9 cellular contexts compared by ENCODE assay signal in the genomic region with DNA sequence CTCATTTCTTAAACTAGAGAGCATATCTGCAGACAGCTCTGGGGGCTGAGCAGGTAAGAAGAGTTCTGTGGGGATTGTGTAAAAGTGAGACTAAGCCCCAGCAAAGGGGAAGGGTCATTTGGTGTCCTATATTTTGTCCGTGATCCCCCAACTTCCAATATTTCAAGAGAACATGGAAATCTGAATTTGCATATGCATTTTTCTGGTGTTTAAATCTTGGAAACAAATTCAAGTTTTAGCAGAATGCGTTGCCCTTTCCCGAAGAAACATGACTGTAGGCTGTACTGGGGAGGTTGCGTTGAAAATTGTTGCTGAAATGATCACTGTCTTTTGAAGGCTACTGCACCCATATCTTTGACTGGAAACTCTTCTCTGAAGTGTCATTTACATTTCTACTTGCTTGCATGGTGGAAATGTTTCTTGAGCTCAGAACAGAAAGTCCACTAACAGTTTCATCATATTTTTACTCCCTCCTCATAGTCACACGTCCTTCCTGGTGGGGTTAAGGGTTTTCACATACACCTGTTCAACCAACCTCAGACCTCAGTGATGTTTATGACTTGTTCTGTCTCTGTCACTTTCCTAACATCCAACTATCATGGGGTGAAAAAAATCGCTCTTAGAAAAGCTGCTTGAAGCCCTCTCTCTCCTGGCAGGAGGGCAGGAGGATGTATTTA.
DNase-seq lines count a peak whose midpoint lies in the region; ATAC-seq and TF ChIP-seq lines count a peak whose summit lies in the region.
"Had no signal": no experiment of that assay in that cellular context is flagged by ENCODE, and none has a peak within 500 bp of the region (broad histone marks: within the 10 kb centered on the region; RNA-seq: fewer than 3 reads in every experiment).

No MANE protein-coding gene starts in this region.

- no peaks in the 10 kb centered on the region for H3K9me3 Mint-ChIP-seq in MCF 10A (ENCODE audit: unreplicated experiment)
- H3K9me3 Mint-ChIP-seq: activated naive CD4-positive, alpha-beta T cell treated with anti-CD3 and anti-CD28 coated beads, Interleukin-2, amount 50 U/mL, for 24 hours had no signal

- no peaks in the 10 kb centered on the region for H3K27me3 Mint-ChIP-seq in MCF 10A (ENCODE audit: insufficient read depth, unreplicated experiment)
- H3K27me3 Mint-ChIP-seq: activated naive CD4-positive, alpha-beta T cell treated with anti-CD3 and anti-CD28 coated beads, Interleukin-2, amount 50 U/mL, for 24 hours had no signal

- no peak overlapping the region for H3K4me2 ChIP-seq in mammary epithelial cell (ENCODE audit: insufficient read depth, low read depth, low read length)
- H3K4me2 ChIP-seq in OCI-LY1 (ENCODE audit: low read length): peak overlapping the region; percentile 60

- dilution Hi-C loops in mammary epithelial cell (cut with HindIII; ENCODE audit: low sequenced_read_pairs): no loop called here

- POLR2A ChIA-PET in MCF 10A (lab: Yijun Ruan, JAX): interaction anchor here (0.6 to 3.3 kb wide), 8 partner anchors 9 to 351 kb away, joined by 3 to 13 read pairs (median 6); no protein-coding TSS in a partner anchor

- in situ Hi-C loops in mammary epithelial cell (cut with MboI; ENCODE audit: low sequenced_read_pairs in 2 of 2): loop anchor here in 1 of 2 donors (5.0 kb wide), 1 partner anchor 353 kb away; no protein-coding TSS in a partner anchor

- peaks cover 22% of the 10 kb centered on the region; the same call in 1 of the 2 replicates for H3F3A ChIP-seq in OCI-LY1 (ENCODE audit: insufficient read depth, low read length)

- peak; percentile 77 for ATAC-seq in HG02798 (IDR thresholded peaks at IDR 0.05; ENCODE audit: poor library complexity, unreplicated experiment)

- no peak overlapping the region for H3K4me3 Mint-ChIP-seq in MCF 10A (ENCODE audit: unreplicated experiment)
- H3K4me3 Mint-ChIP-seq: activated naive CD4-positive, alpha-beta T cell treated with anti-CD3 and anti-CD28 coated beads, Interleukin-2, amount 50 U/mL, for 24 hours had no signal

- CTCF ChIA-PET in mammary epithelial cell (lab: Charles Lee; ENCODE audit: low non-redundant PET) (no interaction called here), MCF 10A (lab: Yijun Ruan, JAX) (interaction anchor here (0.8 to 2.6 kb wide), 8 partner anchors 10 to 352 kb away, joined by 3 to 14 read pairs (median 5); no protein-coding TSS in a partner anchor)

- H3K27me3 ChIP-seq in mammary epithelial cell (ENCODE audit: insufficient read depth, low read length): no peaks in the 10 kb centered on the region
- H3K27me3 ChIP-seq in OCI-LY1 (ENCODE audit: insufficient read depth, low read length): no peaks in the 10 kb centered on the region

- no peak overlapping the region for H3K27ac Mint-ChIP-seq in MCF 10A (ENCODE audit: low read depth, unreplicated experiment)
- H3K27ac Mint-ChIP-seq: activated naive CD4-positive, alpha-beta T cell treated with anti-CD3 and anti-CD28 coated beads, Interleukin-2, amount 50 U/mL, for 24 hours had no signal

- 91% methylated on average over 6 of the region's 6 CpGs for WGBS in mammary epithelial cell (ENCODE audit: low coverage, missing lambda C conversion rate)

- H3K9ac ChIP-seq in mammary epithelial cell (ENCODE audit: insufficient read depth, low read length) (no peak overlapping the region), OCI-LY1 (ENCODE audit: low read length) (peak overlapping the region; percentile 66)

- H3K36me3 ChIP-seq in mammary epithelial cell (ENCODE audit: insufficient read depth, low read length) (no peaks in the 10 kb centered on the region), OCI-LY1 (ENCODE audit: insufficient read depth, low read length) (no peaks in the 10 kb centered on the region)

- TF ChIP-seq CTCF in mammary epithelial cell (conservative IDR thresholded peaks at IDR 0.05 in 1 of 2, IDR thresholded peaks at IDR 0.05 in 1 of 2; ENCODE audit: extremely low read depth in 1 of 2, insufficient read depth in 1 of 2, low read depth in 1 of 2, low read length in 2 of 2) (no peak), MCF 10A (IDR thresholded peaks at IDR 0.05; ENCODE audit: unreplicated experiment) (no peak), OCI-LY1 (IDR thresholded peaks at IDR 0.05; ENCODE audit: low read length) (no peak), subcutaneous adipose tissue (IDR thresholded peaks at IDR 0.05; ENCODE audit: low read depth) (peak; percentile 89)

- BruUV-seq in mammary epithelial cell (replicated peaks; lab: Mats Ljungman, UMichigan) (TSS peak; percentile 25), MCF 10A (replicated peaks; lab: Mats Ljungman, UMichigan) (no TSS peak)

- no peaks in the 10 kb centered on the region for H3K36me3 Mint-ChIP-seq in MCF 10A (ENCODE audit: insufficient read depth, unreplicated experiment)
- H3K36me3 Mint-ChIP-seq: activated naive CD4-positive, alpha-beta T cell treated with anti-CD3 and anti-CD28 coated beads, Interleukin-2, amount 50 U/mL, for 24 hours had no signal

- H2AFZ ChIP-seq in mammary epithelial cell (ENCODE audit: low read depth, low read length) (peak overlapping the region; percentile 23), OCI-LY1 (ENCODE audit: low read length) (no peak overlapping the region)

- H3K4me3 ChIP-seq in mammary epithelial cell (replicated peaks in 1 of 3; ENCODE audit: insufficient read depth in 1 of 3, low read depth in 2 of 3, low read length in 3 of 3): no peak overlapping the region
- H3K4me3 ChIP-seq in OCI-LY1 (ENCODE audit: low read depth, low read length, poor library complexity, severe bottlenecking): peak overlapping the region; percentile 13

- no peaks in the 10 kb centered on the region for H3K9me2 ChIP-seq in OCI-LY1 (ENCODE audit: low read depth, low read length)

- peaks cover 35% of the 10 kb centered on the region for H3K4me1 ChIP-seq in mammary epithelial cell (ENCODE audit: insufficient read depth, low read length)
- H3K4me1 ChIP-seq in OCI-LY1 (ENCODE audit: insufficient read depth, low read length, severe bottlenecking): peaks cover 97% of the 10 kb centered on the region

- peaks cover 24% of the 10 kb centered on the region for H3K4me1 Mint-ChIP-seq in MCF 10A (ENCODE audit: insufficient read depth, unreplicated experiment)

- H3K9me3 ChIP-seq in mammary epithelial cell (replicated peaks; ENCODE audit: insufficient read depth, low read length) (no peaks in the 10 kb centered on the region), OCI-LY1 (ENCODE audit: low read length) (no peaks in the 10 kb centered on the region)

- intact Hi-C loops in mammary epithelial cell (cut with micrococcal nuclease): no loop called here
- intact Hi-C loops in MCF 10A (cut with micrococcal nuclease): no loop called here

- DNase-seq in mammary epithelial cell: no peak
- DNase-seq in MCF 10A (ENCODE audit: unreplicated experiment): no peak
- no peak for DNase-seq in NCI-H187 treated with DMSO at 0.1 percent for 48 hours (lab: John Stamatoyannopoulos, UW)
- no peak for DNase-seq in cortex of kidney (lab: John Stamatoyannopoulos, UW)
- DNase-seq in anterior cingulate cortex (lab: John Stamatoyannopoulos, UW): no peak

- no peaks in the 10 kb centered on the region for H4K20me1 ChIP-seq in mammary epithelial cell (ENCODE audit: insufficient read depth, low read length)
- no peaks in the 10 kb centered on the region for H4K20me1 ChIP-seq in OCI-LY1 (ENCODE audit: insufficient read depth, low read length)

- H3K79me2 ChIP-seq in mammary epithelial cell (ENCODE audit: insufficient read depth, low read length) (no peaks in the 10 kb centered on the region), OCI-LY1 (ENCODE audit: insufficient read depth, low read length) (no peaks in the 10 kb centered on the region)

- H3K27ac ChIP-seq in mammary epithelial cell (ENCODE audit: insufficient read depth, low read depth, low read length): peak overlapping the region; percentile 58
- H3K27ac ChIP-seq in OCI-LY1 (ENCODE audit: low read depth, low read length, poor library complexity, severe bottlenecking): peak overlapping the region; percentile 99
